ENCODE assay signal across 14 cellular contexts in the genomic region with DNA sequence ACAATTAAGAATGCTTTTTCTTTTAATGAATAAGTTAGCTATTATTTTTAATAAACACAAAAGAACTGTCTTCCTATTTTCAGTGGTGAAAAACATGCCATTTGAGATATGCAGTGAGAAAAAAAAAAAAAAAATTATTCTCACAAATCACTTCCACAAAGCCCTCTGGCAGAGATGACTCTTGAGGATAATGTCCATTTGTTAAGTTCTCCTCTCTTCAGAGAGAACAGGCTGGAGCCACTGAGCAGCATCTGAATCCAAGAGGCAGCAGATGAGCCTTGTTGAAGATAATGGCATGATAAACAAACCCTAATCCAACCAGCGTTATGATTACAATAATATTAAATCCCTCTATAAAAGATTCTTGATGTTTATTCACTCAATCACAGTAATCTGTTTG.
A peak's percentile ranks its signal among the peaks of the same experiment; 100 is the strongest.
DNase-seq lines count a peak whose midpoint lies in the region; TF ChIP-seq lines count a peak whose summit lies in the region.
"Had no signal": no experiment of that assay in that cellular context is flagged by ENCODE, and none has a peak within 500 bp of the region (broad histone marks: within the 10 kb centered on the region; RNA-seq: fewer than 3 reads in every experiment).

No MANE protein-coding gene starts in this region.

- no peak for TF ChIP-seq CTCF in nephron progenitor cell (IDR thresholded peaks at IDR 0.05)

- H3K27ac Mint-ChIP-seq in nephron progenitor cell = no peak overlapping the region

- peaks cover 3% of the 10 kb centered on the region for H3K4me1 Mint-ChIP-seq in nephron progenitor cell

- no peaks in the 10 kb centered on the region for H3K27me3 Mint-ChIP-seq in nephron progenitor cell (ENCODE audit: low read depth, poor library complexity)

- H3K9me3 Mint-ChIP-seq in nephron progenitor cell = peaks cover 24% of the 10 kb centered on the region

- peaks cover 63% of the 10 kb centered on the region for H3K36me3 Mint-ChIP-seq in nephron progenitor cell (ENCODE audit: low read depth)

- DNase-seq in NCI-H510A treated with DMSO at 0.1 percent for 48 hours (lab: John Stamatoyannopoulos, UW) (peak; percentile 1), NCI-H510A (lab: John Stamatoyannopoulos, UW) (no peak), NCI-H2227 (lab: John Stamatoyannopoulos, UW; ENCODE audit: unreplicated experiment) (peak; percentile 11), foreskin melanocyte (peak; percentile 70), superior temporal gyrus (ENCODE audit: extremely low spot score) (peak; percentile 62), nephron progenitor cell (no peak), NCI-H1694 treated with DMSO at 0.1 percent for 48 hours (lab: John Stamatoyannopoulos, UW) (no peak), NCI-H1105 treated with DMSO at 0.1 percent for 48 hours (lab: John Stamatoyannopoulos, UW) (no peak)
- DNase-seq: C1 segment of cervical spinal cord, DMS 273 treated with DMSO at 0.1 percent for 48 hours, GM23248, HCEC 1CT, NCI-H187 treated with DMSO at 0.1 percent for 48 hours, NCI-H774 had no signal

- H3K4me3 Mint-ChIP-seq in nephron progenitor cell = no peak overlapping the region

Comparison
In these comparisons a context has a peak if more than half of its experiments do, and no peak if none do; other contexts are left out.
1. DNase-seq: peak in NCI-H510A treated with DMSO at 0.1 percent for 48 hours (single experiment), NCI-H2227 (single experiment), foreskin melanocyte (single experiment) and superior temporal gyrus (single experiment); none in NCI-H510A (single experiment), nephron progenitor cell (single experiment), NCI-H1694 treated with DMSO at 0.1 percent for 48 hours (single experiment) and NCI-H1105 treated with DMSO at 0.1 percent for 48 hours (single experiment).